In genomic region chr9:128181480-128181879, GRCh38 we compare ENCODE assay signal across 1 cellular context.
A peak's percentile ranks its signal among the peaks of the same experiment; 100 is the strongest.
TF ChIP-seq lines count a peak whose summit lies in the region.

No MANE protein-coding gene starts in this region.

TF ChIP-seq in HepG2, 621 proteins besides CTCF, POLR2A, EP300 and RAD21:
- peak; percentile 34 for TF ChIP-seq STAG1 (CRISPR knock-in tag; IDR thresholded peaks at IDR 0.05)
- peak; percentile 99 for TF ChIP-seq ZBTB33 (CRISPR knock-in tag; IDR thresholded peaks at IDR 0.05)
- TF ChIP-seq ZBTB38 (CRISPR knock-in tag; IDR thresholded peaks at IDR 0.05), result peak; percentile 77; the same call in 1 of the 2 replicates
- TF ChIP-seq HOXA3 (CRISPR knock-in tag; IDR thresholded peaks at IDR 0.05), result 0 out of 2 replicates have a peak, but pooled peaks have one; percentile 30
TF ChIP-seq in HepG2: peak in this region for 4; not testable (repeated sequence) for 617.
